In the genomic region with DNA sequence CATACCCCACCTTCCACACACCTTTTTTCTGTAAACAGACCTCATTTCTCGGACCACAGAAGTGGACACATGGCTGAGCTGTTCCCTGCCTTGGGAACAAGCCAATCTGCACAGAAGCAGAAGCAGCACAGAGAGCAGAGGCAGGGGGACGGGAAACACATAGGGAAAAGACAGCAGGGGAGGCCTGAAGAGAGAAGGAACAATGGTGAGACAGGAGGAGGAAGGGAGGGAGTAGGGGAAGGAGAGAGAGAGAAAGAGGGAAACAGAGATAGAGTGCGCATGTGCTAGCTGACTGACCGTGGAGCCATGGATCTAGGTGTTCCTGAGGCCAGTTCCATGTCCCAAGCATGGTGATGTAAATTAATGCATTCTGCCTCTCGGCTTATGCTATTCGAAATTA, we compare ENCODE assay signal across 22 cellular contexts.
"Had no signal": no experiment of that assay in that cellular context is flagged by ENCODE, and none has a peak within 500 bp of the region (broad histone marks: within the 10 kb centered on the region; RNA-seq: fewer than 3 reads in every experiment).

No MANE protein-coding gene starts in this region.

- ATAC-seq: activated T-cell treated with anti-CD3 and anti-CD28 coated beads, Interleukin-2, amount 50 U/mL, for 72 hours; left lobe of liver; mucosa of descending colon; stimulated activated naive B cell treated with anti-CD40 and anti-IgM and Interleukin-4, amounts not matched to agents 10 μg/mL and 1 μg/mL and 100 μg/mL, for 72 hours; WTC11 had no signal

- H3K27ac Mint-ChIP-seq: activated CD4-positive, alpha-beta memory T cell treated with anti-CD3 and anti-CD28 coated beads, Interleukin-2, amount 10 ng/mL, durations not matched to agents 7 days and 5 days; stimulated activated naive B cell treated with anti-CD40 and anti-IgM and Interleukin-4, amounts not matched to agents 10 μg/mL and 1 μg/mL and 100 μg/mL, for 72 hours; T-helper 2 cell treated with Interferon-gamma antibody and Interleukin-4, amounts not matched to agents 5 μg/mL and 100 μg/mL, for 36 hours; WTC11 had no signal

- H3K4me1 Mint-ChIP-seq: naive B cell; stimulated activated naive B cell treated with anti-CD40 and anti-IgM and Interleukin-4, amounts not matched to agents 10 μg/mL and 1 μg/mL and 100 μg/mL, for 72 hours; WTC11 had no signal

- H3K9me3 ChIP-seq: mucosa of descending colon, neutrophil, sigmoid colon, tibial artery had no signal

- H3K9me3 Mint-ChIP-seq: activated CD4-positive, alpha-beta memory T cell treated with anti-CD3 and anti-CD28 coated beads, Interleukin-2, amount 10 ng/mL, durations not matched to agents 7 days and 5 days; naive B cell; stimulated activated naive B cell treated with anti-CD40 and anti-IgM and Interleukin-4, amounts not matched to agents 10 μg/mL and 1 μg/mL and 100 μg/mL, for 72 hours; T-helper 2 cell treated with Interferon-gamma antibody and Interleukin-4, amounts not matched to agents 5 μg/mL and 100 μg/mL, for 36 hours; WTC11 had no signal

- H3K9ac ChIP-seq: parathyroid adenoma had no signal

- H3K4me1 ChIP-seq: parathyroid adenoma, sigmoid colon, tibial artery had no signal

- DNase-seq: activated CD4-positive, alpha-beta memory T cell treated with anti-CD3 and anti-CD28 coated beads, Interleukin-2, amount 10 ng/mL, durations not matched to agents 7 days and 5 days; activated CD4-positive, alpha-beta T cell treated with anti-CD3 and anti-CD28 coated beads for 4 hours; activated gamma-delta T cell; activated T-cell treated with anti-CD3 and anti-CD28 coated beads, Interleukin-2, amount 50 U/mL, for 72 hours; erythroblast; foreskin melanocyte; kidney; mucosa of descending colon; naive B cell; sigmoid colon; stimulated activated CD4-positive, alpha-beta T cell treated with anti-CD3 and anti-CD28 coated beads, Interleukin-4, amount 100 ng/mL, for 4 hours; stimulated activated naive B cell treated with anti-CD40 and anti-IgM and Interleukin-4, amounts not matched to agents 10 μg/mL and 1 μg/mL and 100 μg/mL, for 72 hours; tibial artery had no signal

- H3K27ac ChIP-seq: cardiac muscle cell, neutrophil, parathyroid adenoma, sigmoid colon, tibial artery had no signal

- H3K4me3 Mint-ChIP-seq: activated CD4-positive, alpha-beta memory T cell treated with anti-CD3 and anti-CD28 coated beads, Interleukin-2, amount 10 ng/mL, durations not matched to agents 7 days and 5 days; activated naive CD8-positive, alpha-beta T cell; activated T-cell treated with anti-CD3 and anti-CD28 coated beads, Interleukin-2, amount 50 U/mL, for 72 hours; naive B cell; stimulated activated naive B cell treated with anti-CD40 and anti-IgM and Interleukin-4, amounts not matched to agents 10 μg/mL and 1 μg/mL and 100 μg/mL, for 72 hours; T-helper 2 cell treated with Interferon-gamma antibody and Interleukin-4, amounts not matched to agents 5 μg/mL and 100 μg/mL, for 36 hours; WTC11 had no signal

- H2AFZ ChIP-seq: parathyroid adenoma had no signal

- H3K27me3 ChIP-seq: cardiac muscle cell, dorsolateral prefrontal cortex, neutrophil, sigmoid colon, tibial artery had no signal

- H3K4me3 ChIP-seq: cardiac muscle cell, dorsolateral prefrontal cortex, mucosa of descending colon, sigmoid colon, SK-N-MC, tibial artery had no signal

- H3K27me3 Mint-ChIP-seq: activated CD4-positive, alpha-beta memory T cell treated with anti-CD3 and anti-CD28 coated beads, Interleukin-2, amount 10 ng/mL, durations not matched to agents 7 days and 5 days; activated naive CD8-positive, alpha-beta T cell; naive B cell; stimulated activated naive B cell treated with anti-CD40 and anti-IgM and Interleukin-4, amounts not matched to agents 10 μg/mL and 1 μg/mL and 100 μg/mL, for 72 hours had no signal
